Comparison of ENCODE assay signal across 8 cellular contexts in genomic region chr9:99821187-99822095, GRCh38. TPM values are rescaled to one million over a fixed set of nuclear protein-coding genes. Genes with fewer than 3 reads are reported as not detected.
A peak's percentile ranks its signal among the peaks of the same experiment; 100 is the strongest.
DNase-seq lines count a peak whose midpoint lies in the region; ATAC-seq, FAIRE-seq and TF ChIP-seq lines count a peak whose summit lies in the region.

TSS of gene NR4A3 (plus strand) at chr9:99821885. CDS start at chr9:99828043, 6,158 bp downstream.

- no peaks in the 10 kb centered on the region for H3K36me3 ChIP-seq in left ventricle myocardium inferior
- no peaks in the 10 kb centered on the region for H3K36me3 ChIP-seq in prostate gland
- H3K36me3 ChIP-seq in urinary bladder (ENCODE audit: insufficient read depth): no peaks in the 10 kb centered on the region

- H3K4me1 ChIP-seq in left ventricle myocardium inferior: peaks cover 72% of the 10 kb centered on the region
- H3K4me1 ChIP-seq in prostate gland (replicated peaks): peaks cover 8% of the 10 kb centered on the region
- H3K4me1 ChIP-seq in urinary bladder (ENCODE audit: insufficient read depth): no peaks in the 10 kb centered on the region

- intact Hi-C loops in T-helper 1 cell treated with Interleukin-12 subunit alpha and Interleukin-12 subunit beta and Interleukin-4 antibody, amounts not matched to agents 30 ng/mL and 1 ng/mL, for 36 hours (cut with micrococcal nuclease): loop anchor here (1.0 to 5.0 kb wide), 9 partner anchors 15 to 1899 kb away; partner anchors contain the start of genes ANKS6, MRPL50, RNF20 and TRMO
- intact Hi-C loops in left ventricle myocardium inferior (cut with micrococcal nuclease): no loop called here
- intact Hi-C loops in prostate gland (cut with DNase I): loop anchor here (10.0 kb wide), 5 partner anchors 273 to 717 kb away; partner anchors contain the start of genes ERP44, INVS and TGFBR1

- H3K27ac ChIP-seq in left ventricle myocardium inferior (replicated peaks): peak within 1 kb of the TSS; percentile 99
- H3K27ac ChIP-seq in prostate gland: peak within 1 kb of the TSS; percentile 97 to 98
- peak within 1 kb of the TSS; percentile 82 for H3K27ac ChIP-seq in urinary bladder (ENCODE audit: low read depth)

- peak within 1 kb of the TSS; percentile 84 for H3K4me3 ChIP-seq in left ventricle myocardium inferior
- H3K4me3 ChIP-seq in prostate gland: peak within 1 kb of the TSS; percentile 76 to 77
- peak within 1 kb of the TSS; percentile 64 for H3K4me3 ChIP-seq in urinary bladder (ENCODE audit: low read depth, low read length)

- TF ChIP-seq POLR2A in GM12891 (IDR thresholded peaks at IDR 0.05; ENCODE audit: low read depth, low read length): peak; percentile 34; the same call in 1 of the 2 replicates
- TF ChIP-seq POLR2A in prostate gland (IDR thresholded peaks at IDR 0.05): peak; percentile 95

- H3K9me3 ChIP-seq in left ventricle myocardium inferior (replicated peaks) (no peaks in the 10 kb centered on the region), prostate gland (no peaks in the 10 kb centered on the region)

- WGBS in prostate gland: under 1% methylated on average over 38 of the region's 83 CpGs
- WGBS in urinary bladder: under 1% methylated on average over 83 of the region's 83 CpGs

- peak; percentile 94 for FAIRE-seq in GM12891 (lab: Jason Lieb, UNC)

- DNase-seq in GM12891 (ENCODE audit: insufficient read length, low spot score): peak; percentile 51
- peak; percentile 70 for DNase-seq in NCI-H146 treated with DMSO at 0.1 percent for 48 hours (lab: John Stamatoyannopoulos, UW; ENCODE audit: unreplicated experiment)
- DNase-seq in amniotic stem cell (lab: John Stamatoyannopoulos, UW): peak; percentile 95
- peak; percentile 94 for DNase-seq in left ventricle myocardium inferior
- DNase-seq in prostate gland (ENCODE audit: low spot score): peak; percentile 95

- peak; percentile 57 for TF ChIP-seq CTCF in left ventricle myocardium inferior (IDR thresholded peaks at IDR 0.05; ENCODE audit: borderline replicate concordance)
- TF ChIP-seq CTCF in prostate gland (IDR thresholded peaks at IDR 0.05): peak in 3 of 4 experiments; percentile 55 to 97 (median 76)

- ATAC-seq in HG02852 (IDR thresholded peaks at IDR 0.05; ENCODE audit: unreplicated experiment): peak; percentile 36

- H3K27me3 ChIP-seq in left ventricle myocardium inferior (ENCODE audit: low read depth) (peaks cover 24% of the 10 kb centered on the region), prostate gland (replicated peaks; ENCODE audit: insufficient read depth) (no peaks in the 10 kb centered on the region)

TF ChIP-seq in GM12891, 5 proteins besides CTCF, POLR2A, EP300 and RAD21:
- TF ChIP-seq PAX5 (IDR thresholded peaks at IDR 0.05; ENCODE audit: insufficient read depth, low read length, severe bottlenecking) (no peak), POU2F2 (IDR thresholded peaks at IDR 0.05; ENCODE audit: low read depth, low read length) (0 out of 2 replicates have a peak, but pooled peaks have one; percentile 13), TAF1 (IDR thresholded peaks at IDR 0.05; ENCODE audit: low read depth, low read length) (0 out of 2 replicates have a peak, but pooled peaks have one; percentile 62)

RNA-seq across cellular contexts. Expression of gene NR4A3, which starts in this region (rescaled TPM):
- polyA plus RNA-seq in GM12891 (2012; ENCODE audit: low read depth, missing spikeins): 3.3 TPM
- total RNA-seq in T-helper 1 cell treated with Interleukin-12 subunit alpha and Interleukin-12 subunit beta and Interleukin-4 antibody, amounts not matched to agents 30 ng/mL and 1 ng/mL, for 36 hours: 9.8 and 10.5 TPM in 2 replicates
- total RNA-seq in left ventricle myocardium inferior (6.2 TPM), prostate gland (1 to 10 TPM in 1 of 2 donors, under 1 TPM in 1; 0.64 to 1.1 TPM), urinary bladder (4.7 TPM)
- polyA plus RNA-seq in urinary bladder: 4.8 TPM

Comparison
In these comparisons a context has a peak if more than half of its experiments do, and no peak if none do; other contexts are left out.
1. Peak in every context shown above with its lines: DNase-seq, ATAC-seq, H3K4me3 ChIP-seq and H3K27ac ChIP-seq.